15 cellular contexts compared by ENCODE assay signal in the genomic region with DNA sequence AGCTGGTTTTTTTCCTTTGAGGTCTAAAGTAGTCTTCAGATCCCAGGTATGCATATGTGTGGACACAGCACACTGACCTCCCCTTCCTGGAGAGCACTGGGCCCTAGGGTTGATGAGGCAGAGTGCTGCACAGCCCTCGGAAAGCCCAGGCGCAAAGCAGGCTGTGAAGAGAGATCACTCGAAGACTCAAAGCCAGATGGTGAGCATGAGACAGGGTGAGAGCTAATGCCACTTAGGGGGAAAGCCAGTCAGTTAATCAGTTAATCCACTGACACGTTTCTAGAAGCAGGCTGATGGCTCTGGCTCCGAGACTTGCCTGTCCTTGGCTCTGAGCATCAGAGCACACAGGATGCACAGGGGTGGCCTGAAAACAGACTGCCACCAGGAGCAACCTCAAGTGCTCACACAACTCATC. TPM values are rescaled to one million over a fixed set of nuclear protein-coding genes. Genes with fewer than 3 reads are reported as not detected.
DNase-seq lines count a peak whose midpoint lies in the region; ATAC-seq and TF ChIP-seq lines count a peak whose summit lies in the region.
"Had no signal": no experiment of that assay in that cellular context is flagged by ENCODE, and none has a peak within 500 bp of the region (broad histone marks: within the 10 kb centered on the region; RNA-seq: fewer than 3 reads in every experiment).

No MANE protein-coding gene starts in this region.

- H3K9ac ChIP-seq in BLaER1 treated with 17β-estradiol and CSF1 and Interleukin-3, amounts not matched to agents 10 nM and 100 nM: peak overlapping the region in 6 of 11 experiments; percentile 6 to 58 (median 30); a peak in 6 of 22 replicates
- H3K9ac ChIP-seq: KMS-11 had no signal

- H3K36me3 Mint-ChIP-seq in neural crest cell (ENCODE audit: low read depth): no peaks in the 10 kb centered on the region
- H3K36me3 Mint-ChIP-seq in T-cell: peaks cover 8% of the 10 kb centered on the region

- no peaks in the 10 kb centered on the region for H3K27me3 Mint-ChIP-seq in neural crest cell (ENCODE audit: low read depth)
- H3K27me3 Mint-ChIP-seq in T-cell: no peaks in the 10 kb centered on the region
- H3K27me3 Mint-ChIP-seq: activated CD4-positive, alpha-beta memory T cell treated with anti-CD3 and anti-CD28 coated beads for 36 hours had no signal

- POLR2A ChIA-PET in T-cell (lab: Charles Lee): no interaction called here

- DNase-seq in NCI-H1694 (lab: John Stamatoyannopoulos, UW) (peak; percentile 44), caudate nucleus (lab: John Stamatoyannopoulos, UW) (no peak), neural crest cell (ENCODE audit: low read depth, low spot score) (no peak), dedifferentiated amniotic fluid mesenchymal stem cell (ENCODE audit: extremely low spot score) (no peak), MV-4-11 (lab: John Stamatoyannopoulos, UW) (no peak), T-cell (no peak)
- DNase-seq: activated CD4-positive, alpha-beta memory T cell treated with anti-CD3 and anti-CD28 coated beads for 36 hours; NCI-H187; NCI-H510A treated with DMSO at 0.1 percent for 48 hours; occipital lobe had no signal

- H3K4me3 Mint-ChIP-seq in neural crest cell: no peak overlapping the region
- H3K4me3 Mint-ChIP-seq in T-cell: no peak overlapping the region
- H3K4me3 Mint-ChIP-seq: activated CD4-positive, alpha-beta memory T cell treated with anti-CD3 and anti-CD28 coated beads for 36 hours had no signal

- no peaks in the 10 kb centered on the region for H4K20me1 ChIP-seq in BLaER1 treated with 17β-estradiol and CSF1 and Interleukin-3, amounts not matched to agents 10 nM and 100 nM

- peak overlapping the region in 2 of 10 experiments; percentile 10 to 21; a peak in 1 of 20 replicates for H3K4me3 ChIP-seq in BLaER1 treated with 17β-estradiol and CSF1 and Interleukin-3, amounts not matched to agents 10 nM and 100 nM

- CTCF ChIA-PET in T-cell (lab: Charles Lee): no interaction called here

- no peaks in the 10 kb centered on the region; a peak in 1 of 22 replicates for H3K9me3 ChIP-seq in BLaER1 treated with 17β-estradiol and CSF1 and Interleukin-3, amounts not matched to agents 10 nM and 100 nM (replicated peaks in 1 of 11)

- no peak for TF ChIP-seq CTCF in neural crest cell (conservative IDR thresholded peaks at IDR 0.05)

- H3K27ac ChIP-seq in BLaER1 treated with 17β-estradiol and CSF1 and Interleukin-3, amounts not matched to agents 10 nM and 100 nM: peak overlapping the region in 6 of 11 experiments; percentile 6 to 78 (median 72); a peak in 9 of 22 replicates
- H3K27ac ChIP-seq in caudate nucleus (ENCODE audit: low read depth, low read length): peak overlapping the region; percentile 42
- H3K27ac ChIP-seq: KMS-11 had no signal

- H3K27me3 ChIP-seq in BLaER1 treated with 17β-estradiol and CSF1 and Interleukin-3, amounts not matched to agents 10 nM and 100 nM: no peaks in the 10 kb centered on the region

- H3K4me1 Mint-ChIP-seq in neural crest cell (peaks cover 15% of the 10 kb centered on the region), T-cell (no peaks in the 10 kb centered on the region)

- H3K4me2 ChIP-seq in BLaER1 treated with 17β-estradiol and CSF1 and Interleukin-3, amounts not matched to agents 10 nM and 100 nM: peak overlapping the region in 8 of 11 experiments; percentile 55 to 94 (median 74); a peak in 15 of 22 replicates
- H3K4me2 ChIP-seq: KMS-11 had no signal

- H3K9me3 Mint-ChIP-seq in neural crest cell: no peaks in the 10 kb centered on the region
- no peaks in the 10 kb centered on the region for H3K9me3 Mint-ChIP-seq in T-cell
- H3K9me3 Mint-ChIP-seq: activated CD4-positive, alpha-beta memory T cell treated with anti-CD3 and anti-CD28 coated beads for 36 hours; activated T-helper 2 cell treated with anti-CD3 and anti-CD28 coated beads, Interferon-gamma antibody, Interleukin-2, Interleukin-4, amounts not matched to agents 10 μg/mL and 5 μg/mL and 100 μg/mL, durations not matched to agents 14 hours and 24 hours and 36 hours had no signal

- ATAC-seq in GM21423 (IDR thresholded peaks at IDR 0.05; ENCODE audit: unreplicated experiment) (no peak), T-cell (replicated peaks in 1 of 4) (no peak)

- H3K4me1 ChIP-seq in BLaER1 treated with 17β-estradiol and CSF1 and Interleukin-3, amounts not matched to agents 10 nM and 100 nM: peaks cover 0 to 100% (median 86%) of the 10 kb centered on the region in 10 experiments; a peak in 18 of 20 replicates

- peaks cover 0 to 53% (median 49%) of the 10 kb centered on the region in 11 experiments; a peak in 20 of 22 replicates for H3K36me3 ChIP-seq in BLaER1 treated with 17β-estradiol and CSF1 and Interleukin-3, amounts not matched to agents 10 nM and 100 nM

- H3K27ac Mint-ChIP-seq in neural crest cell (ENCODE audit: unreplicated experiment): peak overlapping the region; percentile 45
- H3K27ac Mint-ChIP-seq in T-cell: no peak overlapping the region
- H3K27ac Mint-ChIP-seq: activated CD4-positive, alpha-beta memory T cell treated with anti-CD3 and anti-CD28 coated beads for 36 hours; activated T-helper 2 cell treated with anti-CD3 and anti-CD28 coated beads, Interferon-gamma antibody, Interleukin-2, Interleukin-4, amounts not matched to agents 10 μg/mL and 5 μg/mL and 100 μg/mL, durations not matched to agents 14 hours and 24 hours and 36 hours had no signal

RNA-seq across cellular contexts. Expression of gene AQP6, which starts 11.7 kb away (rescaled TPM):
- total RNA-seq in neural crest cell: 0.21 TPM in 1 of 2 replicates, not detected in the other
- not detected for total RNA-seq in T-cell
- total RNA-seq: activated CD4-positive, alpha-beta memory T cell treated with anti-CD3 and anti-CD28 coated beads for 36 hours; activated T-helper 2 cell treated with anti-CD3 and anti-CD28 coated beads, Interferon-gamma antibody, Interleukin-2, Interleukin-4, amounts not matched to agents 10 μg/mL and 5 μg/mL and 100 μg/mL, durations not matched to agents 14 hours and 24 hours and 36 hours; dermis microvascular lymphatic vessel endothelial cell had no signal

RNA-seq across cellular contexts. Expression of gene AQP5, which starts 22.8 kb away (rescaled TPM):
- total RNA-seq in neural crest cell: 1.2 and 2.4 TPM in 2 replicates
- not detected for total RNA-seq in T-cell
- total RNA-seq: activated CD4-positive, alpha-beta memory T cell treated with anti-CD3 and anti-CD28 coated beads for 36 hours; activated T-helper 2 cell treated with anti-CD3 and anti-CD28 coated beads, Interferon-gamma antibody, Interleukin-2, Interleukin-4, amounts not matched to agents 10 μg/mL and 5 μg/mL and 100 μg/mL, durations not matched to agents 14 hours and 24 hours and 36 hours had no signal

RNA-seq across cellular contexts. Expression of gene AQP2, which starts 33.9 kb away (rescaled TPM):
- total RNA-seq in neural crest cell (not detected in 2 replicates), T-cell (not detected)
- total RNA-seq: activated CD4-positive, alpha-beta memory T cell treated with anti-CD3 and anti-CD28 coated beads for 36 hours; activated T-helper 2 cell treated with anti-CD3 and anti-CD28 coated beads, Interferon-gamma antibody, Interleukin-2, Interleukin-4, amounts not matched to agents 10 μg/mL and 5 μg/mL and 100 μg/mL, durations not matched to agents 14 hours and 24 hours and 36 hours; dermis microvascular lymphatic vessel endothelial cell; occipital lobe had no signal

RNA-seq across cellular contexts. Expression of gene RACGAP1, which starts 40.8 kb away (rescaled TPM):
- 91.7 and 104 TPM in 2 replicates for total RNA-seq in neural crest cell
- total RNA-seq in T-cell: 10 to 100 TPM in 3 of 5 donors, 1 to 10 TPM in 2; 5.5 to 14.8 (median 13.9) TPM
